ENCODE assay signal across 17 cellular contexts in genomic region chr18:58895385-58895784, GRCh38. TPM values are rescaled to one million over a fixed set of nuclear protein-coding genes. Genes with fewer than 3 reads are reported as not detected.
DNase-seq lines count a peak whose midpoint lies in the region; ATAC-seq and TF ChIP-seq lines count a peak whose summit lies in the region.
"Had no signal": no experiment of that assay in that cellular context is flagged by ENCODE, and none has a peak within 500 bp of the region (broad histone marks: within the 10 kb centered on the region; RNA-seq: fewer than 3 reads in every experiment).

No MANE protein-coding gene starts in this region.

- H3K4me3 Mint-ChIP-seq in chondrocyte (ENCODE audit: unreplicated experiment): no peak overlapping the region
- no peak overlapping the region for H3K4me3 Mint-ChIP-seq in nephron
- H3K4me3 Mint-ChIP-seq: activated naive CD8-positive, alpha-beta T cell; activated T-helper 1 cell treated with anti-CD3 and anti-CD28 coated beads, Interleukin-12 subunit alpha, Interleukin-12 subunit beta, Interleukin-2, Interleukin-4 antibody, amounts not matched to agents 30 ng/mL and 10 ng/mL and 1 ng/mL, durations not matched to agents 14 hours and 24 hours and 36 hours; T-helper 1 cell treated with Interleukin-12 subunit alpha and Interleukin-12 subunit beta and Interleukin-4 antibody, amounts not matched to agents 30 μg/mL and 1 μg/mL, for 36 hours had no signal

- H3K9me3 ChIP-seq in heart right ventricle: no peaks in the 10 kb centered on the region
- H3K9me3 ChIP-seq in tibial artery: no peaks in the 10 kb centered on the region
- no peaks in the 10 kb centered on the region for H3K9me3 ChIP-seq in esophagus muscularis mucosa
- H3K9me3 ChIP-seq: transverse colon had no signal

- ATAC-seq in heart right ventricle: peak in 2 of 8 donors; percentile 30 to 51
- ATAC-seq in Right ventricle myocardium inferior: no peak

- peak overlapping the region in 6 of 10 donors; percentile 3 to 72 (median 42) for H3K27ac ChIP-seq in heart right ventricle
- peak overlapping the region; percentile 67 to 68 for H3K27ac ChIP-seq in tibial artery
- no peak overlapping the region for H3K27ac ChIP-seq in esophagus muscularis mucosa (replicated peaks in 1 of 4)
- H3K27ac ChIP-seq: brain microvascular endothelial cell had no signal

- no peaks in the 10 kb centered on the region for H3K27me3 Mint-ChIP-seq in chondrocyte (ENCODE audit: low read depth)
- no peaks in the 10 kb centered on the region for H3K27me3 Mint-ChIP-seq in nephron (ENCODE audit: low read depth)
- H3K27me3 Mint-ChIP-seq: stimulated activated naive B cell treated with anti-CD40 and anti-IgM and Interleukin-4, amounts not matched to agents 10 μg/mL and 1 μg/mL and 100 μg/mL, for 72 hours had no signal

- 68 to 69% methylated on average over 6 of the region's 6 CpGs for WGBS in heart right ventricle, 2 donors
- WGBS in esophagus muscularis mucosa: 80% methylated on average over 6 of the region's 6 CpGs

- intact Hi-C loops in heart right ventricle (cut with DNase I) (no loop called here), Right ventricle myocardium inferior (cut with DNase I) (no loop called here), tibial artery (cut with DNase I; ENCODE audit: low total_unique reads) (no loop called here), esophagus muscularis mucosa (cut with DNase I) (no loop called here)

- H3K9me3 Mint-ChIP-seq in chondrocyte (ENCODE audit: low read depth) (no peaks in the 10 kb centered on the region), nephron (no peaks in the 10 kb centered on the region)
- H3K9me3 Mint-ChIP-seq: activated T-helper 1 cell treated with anti-CD3 and anti-CD28 coated beads, Interleukin-12 subunit alpha, Interleukin-12 subunit beta, Interleukin-2, Interleukin-4 antibody, amounts not matched to agents 30 ng/mL and 10 ng/mL and 1 ng/mL, durations not matched to agents 14 hours and 24 hours and 36 hours; T-helper 1 cell treated with Interleukin-12 subunit alpha and Interleukin-12 subunit beta and Interleukin-4 antibody, amounts not matched to agents 30 μg/mL and 1 μg/mL, for 36 hours had no signal

- TF ChIP-seq EP300 in esophagus muscularis mucosa (IDR thresholded peaks at IDR 0.05): no peak

- peaks cover 0 to 30% (median 0%) of the 10 kb centered on the region in 9 donors for H3K36me3 ChIP-seq in heart right ventricle
- H3K36me3 ChIP-seq in tibial artery: peaks cover 0 to 13% (median 5%) of the 10 kb centered on the region in 3 donors
- H3K36me3 ChIP-seq in esophagus muscularis mucosa: peaks cover 0 to 13% (median 8%) of the 10 kb centered on the region in 4 donors
- H3K36me3 ChIP-seq: brain microvascular endothelial cell, transverse colon had no signal

- H3K27ac Mint-ChIP-seq in chondrocyte (ENCODE audit: unreplicated experiment) (peak overlapping the region; percentile 69), nephron (peak overlapping the region; percentile 68 to 77 (median 76))
- H3K27ac Mint-ChIP-seq: activated naive CD8-positive, alpha-beta T cell; activated T-helper 1 cell treated with anti-CD3 and anti-CD28 coated beads, Interleukin-12 subunit alpha, Interleukin-12 subunit beta, Interleukin-2, Interleukin-4 antibody, amounts not matched to agents 30 ng/mL and 10 ng/mL and 1 ng/mL, durations not matched to agents 14 hours and 24 hours and 36 hours; T-helper 1 cell treated with Interleukin-12 subunit alpha and Interleukin-12 subunit beta and Interleukin-4 antibody, amounts not matched to agents 30 μg/mL and 1 μg/mL, for 36 hours had no signal

- DNase-seq in heart right ventricle (no peak), Right ventricle myocardium inferior (ENCODE audit: missing footprints) (no peak), chondrocyte (ENCODE audit: low spot score) (no peak), tibial artery (no peak), NCI-H2227 (lab: John Stamatoyannopoulos, UW; ENCODE audit: unreplicated experiment) (no peak), esophagus muscularis mucosa (ENCODE audit: extremely low spot score) (no peak)
- DNase-seq in NK-92 treated with Interleukin-12 subunit alpha and Interleukin-12 subunit beta, amount 100 ng/mL, for 24 hours (lab: John Stamatoyannopoulos, UW): no peak
- DNase-seq: brain microvascular endothelial cell; GDM1; NCI-H146; SHP77 treated with DMSO at 0.1 percent for 48 hours; stimulated activated naive B cell treated with anti-CD40 and anti-IgM and Interleukin-4, amounts not matched to agents 10 μg/mL and 1 μg/mL and 100 μg/mL, for 72 hours; transverse colon had no signal

- H3K4me1 ChIP-seq in heart right ventricle (peaks cover 5 to 92% (median 64%) of the 10 kb centered on the region in 9 donors), tibial artery (peaks cover 0 to 67% (median 37%) of the 10 kb centered on the region in 4 donors), esophagus muscularis mucosa (peaks cover 23 to 60% (median 49%) of the 10 kb centered on the region in 4 donors)

- TF ChIP-seq POLR2A in esophagus muscularis mucosa (IDR thresholded peaks at IDR 0.05; ENCODE audit: low read depth): no peak

- TF ChIP-seq CTCF in heart right ventricle (IDR thresholded peaks at IDR 0.05): no peak
- TF ChIP-seq CTCF in chondrocyte (IDR thresholded peaks at IDR 0.05): no peak
- TF ChIP-seq CTCF in nephron (IDR thresholded peaks at IDR 0.05; ENCODE audit: unreplicated experiment in 3 of 3): no peak
- no peak for TF ChIP-seq CTCF in tibial artery (IDR thresholded peaks at IDR 0.05)
- no peak for TF ChIP-seq CTCF in esophagus muscularis mucosa (IDR thresholded peaks at IDR 0.05)

- H3K4me1 Mint-ChIP-seq in chondrocyte (ENCODE audit: low read depth) (peaks cover 69% of the 10 kb centered on the region), nephron (peaks cover 42% of the 10 kb centered on the region)

- no peaks in the 10 kb centered on the region for H3K27me3 ChIP-seq in heart right ventricle
- H3K27me3 ChIP-seq in tibial artery: no peaks in the 10 kb centered on the region
- H3K27me3 ChIP-seq in esophagus muscularis mucosa: no peaks in the 10 kb centered on the region
- H3K27me3 ChIP-seq: brain microvascular endothelial cell, transverse colon had no signal

- no peak overlapping the region for H3K4me3 ChIP-seq in heart right ventricle
- no peak overlapping the region for H3K4me3 ChIP-seq in tibial artery
- H3K4me3 ChIP-seq in esophagus muscularis mucosa: no peak overlapping the region
- H3K4me3 ChIP-seq: transverse colon had no signal

- H3K36me3 Mint-ChIP-seq in chondrocyte (ENCODE audit: low read depth) (peaks cover 14% of the 10 kb centered on the region), nephron (ENCODE audit: low read depth) (peaks cover 45% of the 10 kb centered on the region)
- H3K36me3 Mint-ChIP-seq: activated naive CD8-positive, alpha-beta T cell had no signal

RNA-seq across cellular contexts. Expression of gene ZNF532, which starts 30.7 kb away (rescaled TPM):
- 10 to 100 TPM; 53.4 to 71.4 (median 66.8) TPM for total RNA-seq in heart right ventricle
- polyA plus RNA-seq in heart right ventricle: 10 to 100 TPM; 13.8 to 26.0 TPM
- total RNA-seq in Right ventricle myocardium inferior: 64.1 TPM
- total RNA-seq in chondrocyte: 123 to 163 TPM (median 162 TPM) in 3 replicates
- 100 to 1,000 TPM in 1 of 4 donors, 10 to 100 TPM in 3; 62.3 to 121 (median 64.7) TPM for total RNA-seq in esophagus muscularis mucosa

Comparison
In these comparisons a context has a peak if more than half of its experiments do, and no peak if none do; other contexts are left out.
1. H3K27ac ChIP-seq: peak in heart right ventricle (6 of 10) and tibial artery (2 of 2); none in esophagus muscularis mucosa (0 of 4).